ENCODE assay signal across 8 cellular contexts in genomic region chr11:72813740-72814138, GRCh38. TPM values are rescaled to one million over a fixed set of nuclear protein-coding genes. Genes with fewer than 3 reads are reported as not detected.
DNase-seq lines count a peak whose midpoint lies in the region; ATAC-seq and TF ChIP-seq lines count a peak whose summit lies in the region.

No MANE protein-coding gene starts in this region.

- TF ChIP-seq CTCF in heart left ventricle (IDR thresholded peaks at IDR 0.05): no peak

- peaks cover 14% of the 10 kb centered on the region for H3K36me3 Mint-ChIP-seq in activated naive CD4-positive, alpha-beta T cell treated with anti-CD3 and anti-CD28 coated beads, Interleukin-2, amount 50 U/mL, for 24 hours

- H3K9me3 ChIP-seq in ES-I3 (ENCODE audit: control insufficient read depth, insufficient read depth, low read length) (no peaks in the 10 kb centered on the region), heart left ventricle (no peaks in the 10 kb centered on the region)

- no peaks in the 10 kb centered on the region for H3K9me3 Mint-ChIP-seq in activated naive CD4-positive, alpha-beta T cell treated with anti-CD3 and anti-CD28 coated beads, Interleukin-2, amount 50 U/mL, for 24 hours

- peaks cover 44% of the 10 kb centered on the region for H3K4me1 Mint-ChIP-seq in activated naive CD4-positive, alpha-beta T cell treated with anti-CD3 and anti-CD28 coated beads, Interleukin-2, amount 50 U/mL, for 24 hours

- H3K27ac Mint-ChIP-seq in activated naive CD4-positive, alpha-beta T cell treated with anti-CD3 and anti-CD28 coated beads, Interleukin-2, amount 50 U/mL, for 24 hours: peak overlapping the region; percentile 96

- H3K4me3 Mint-ChIP-seq in activated naive CD4-positive, alpha-beta T cell treated with anti-CD3 and anti-CD28 coated beads, Interleukin-2, amount 50 U/mL, for 24 hours: peak overlapping the region; percentile 98

- no peaks in the 10 kb centered on the region for H3K36me3 ChIP-seq in ES-I3 (ENCODE audit: insufficient read depth, low read length)
- peaks cover 0 to 40% (median 15%) of the 10 kb centered on the region in 9 donors for H3K36me3 ChIP-seq in heart left ventricle

- H3K27ac ChIP-seq in heart left ventricle: peak overlapping the region; percentile 90 to 100 (median 96)

- H3K27me3 Mint-ChIP-seq in activated naive CD4-positive, alpha-beta T cell treated with anti-CD3 and anti-CD28 coated beads, Interleukin-2, amount 50 U/mL, for 24 hours: no peaks in the 10 kb centered on the region

- peak; percentile 40 for ATAC-seq in GM19467 (IDR thresholded peaks at IDR 0.05; ENCODE audit: unreplicated experiment)
- peak; percentile 45 for ATAC-seq in HG03521 (IDR thresholded peaks at IDR 0.05; ENCODE audit: unreplicated experiment)
- ATAC-seq in heart left ventricle: peak; percentile 78 to 89 (median 88)

- peak overlapping the region; percentile 75 for H3K9ac ChIP-seq in ES-I3 (ENCODE audit: low read depth, low read length)

- 0 to 1% (median 0%) methylated on average over 15 to 34 of the region's 34 CpGs for WGBS in heart left ventricle, 4 donors

- no peaks in the 10 kb centered on the region for H3K27me3 ChIP-seq in heart left ventricle

- intact Hi-C loops in heart left ventricle (cut with DNase I) (loop anchor here in 2 of 10 donors (2.0 to 5.0 kb wide), 2 partner anchors 89 to 91 kb away; no protein-coding TSS in a partner anchor), posterior vena cava (cut with DNase I) (no loop called here)

- peak overlapping the region; percentile 67 to 99 (median 78) for H3K4me3 ChIP-seq in heart left ventricle

- peak; percentile 31 for DNase-seq in NCI-H82 treated with DMSO at 0.1 percent for 48 hours (lab: John Stamatoyannopoulos, UW; ENCODE audit: unreplicated experiment)
- peak; percentile 85 to 92 (median 86) for DNase-seq in heart left ventricle
- peak; percentile 95 for DNase-seq in posterior vena cava (ENCODE audit: low spot score)
- DNase-seq in central memory CD4-positive, alpha-beta T cell: no peak

- TF ChIP-seq POLR2A in heart left ventricle (IDR thresholded peaks at IDR 0.05): no peak

- peaks cover 2% of the 10 kb centered on the region; the same call in 1 of the 2 replicates for H3K4me1 ChIP-seq in ES-I3 (ENCODE audit: insufficient read depth, low read length)
- peaks cover 0 to 66% (median 33%) of the 10 kb centered on the region in 12 donors for H3K4me1 ChIP-seq in heart left ventricle

RNA-seq across cellular contexts. Expression of gene ATG16L2, which starts 0.5 kb away (rescaled TPM):
- total RNA-seq in heart left ventricle (10 to 100 TPM in 7 of 9 donors, 1 to 10 TPM in 2; 6.0 to 28.9 (median 13.2) TPM), posterior vena cava (10 to 100 TPM; 13.5 to 17.6 TPM)
- polyA plus RNA-seq in heart left ventricle: 10 to 100 TPM in 1 of 2 donors, 1 to 10 TPM in 1; 8.3 to 24.2 TPM

RNA-seq across cellular contexts. Expression of gene STARD10, which starts 19.9 kb away (rescaled TPM):
- 10 to 100 TPM; 35.2 to 78.8 (median 55.2) TPM for total RNA-seq in heart left ventricle
- 100 to 1,000 TPM in 1 of 2 donors, 10 to 100 TPM in 1; 35.9 to 237 TPM for polyA plus RNA-seq in heart left ventricle
- 10 to 100 TPM; 20.4 to 22.1 TPM for total RNA-seq in posterior vena cava
